Comparison of ENCODE assay signal across 8 cellular contexts in the genomic region with DNA sequence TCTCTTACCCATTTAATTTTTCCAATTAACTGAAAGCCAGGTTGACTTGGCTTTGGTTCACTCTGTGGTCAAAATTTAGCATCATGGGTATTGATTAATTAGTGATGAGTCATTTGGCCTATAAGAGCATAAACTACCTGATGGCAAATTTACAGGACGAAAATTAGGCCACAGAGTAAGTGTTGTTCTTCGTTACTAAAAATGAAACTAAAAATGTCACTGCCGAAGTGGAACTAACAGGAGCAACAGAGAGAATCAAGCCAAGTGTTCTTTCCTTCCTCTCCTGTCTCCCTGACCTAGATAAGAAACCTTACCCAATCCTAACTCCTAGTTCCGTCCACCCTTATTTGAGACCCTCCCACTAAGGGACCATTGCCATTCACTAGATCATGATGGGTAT.
A peak's percentile ranks its signal among the peaks of the same experiment; 100 is the strongest.
DNase-seq lines count a peak whose midpoint lies in the region; ATAC-seq lines count a peak whose summit lies in the region.

No MANE protein-coding gene starts in this region.

- POLR2A ChIA-PET in T-cell (lab: Charles Lee): interaction anchor here in 1 of 2 donors (0.7 kb wide), 1 partner anchor 113 kb away, joined by 3 read pairs; no protein-coding TSS in a partner anchor

- H3K27ac Mint-ChIP-seq in activated T-cell treated with anti-CD3 and anti-CD28 coated beads, Interleukin-2, amount 50 U/mL, for 72 hours: peak overlapping the region; percentile 46
- peak overlapping the region; percentile 24 to 53 for H3K27ac Mint-ChIP-seq in T-cell
- peak overlapping the region; percentile 24 to 81 (median 78) for H3K27ac Mint-ChIP-seq in immature natural killer cell

- H3K4me1 Mint-ChIP-seq in activated T-cell treated with anti-CD3 and anti-CD28 coated beads, Interleukin-2, amount 50 U/mL, for 72 hours (ENCODE audit: low read depth): peaks cover 45% of the 10 kb centered on the region
- H3K4me1 Mint-ChIP-seq in T-cell: peaks cover 27 to 34% (median 32%) of the 10 kb centered on the region in 3 donors
- peaks cover 27% of the 10 kb centered on the region in 2 donors for H3K4me1 Mint-ChIP-seq in immature natural killer cell

- no peaks in the 10 kb centered on the region for H3K9me3 Mint-ChIP-seq in activated T-cell treated with anti-CD3 and anti-CD28 coated beads, Interleukin-2, amount 50 U/mL, for 72 hours
- no peaks in the 10 kb centered on the region for H3K9me3 Mint-ChIP-seq in T-cell
- H3K9me3 Mint-ChIP-seq in immature natural killer cell: no peaks in the 10 kb centered on the region

- ATAC-seq in activated T-cell treated with anti-CD3 and anti-CD28 coated beads, Interleukin-2, amount 50 U/mL, for 72 hours (replicated peaks in 1 of 2): peak; percentile 41 to 57
- ATAC-seq in HG03095 (IDR thresholded peaks at IDR 0.05; ENCODE audit: unreplicated experiment): peak; percentile 87
- peak in 3 of 4 experiments; percentile 15 to 46 (median 23) for ATAC-seq in T-cell (replicated peaks in 1 of 4)

- H3K4me3 Mint-ChIP-seq in activated T-cell treated with anti-CD3 and anti-CD28 coated beads, Interleukin-2, amount 50 U/mL, for 72 hours: peak overlapping the region; percentile 64 to 71
- H3K4me3 Mint-ChIP-seq in T-cell (peak overlapping the region; percentile 70 to 76 (median 71)), immature natural killer cell (peak overlapping the region; percentile 53 to 91 (median 76))

- no peaks in the 10 kb centered on the region for H3K36me3 Mint-ChIP-seq in activated T-cell treated with anti-CD3 and anti-CD28 coated beads, Interleukin-2, amount 50 U/mL, for 72 hours (ENCODE audit: insufficient read depth in 2 of 2)
- H3K36me3 Mint-ChIP-seq in T-cell (no peaks in the 10 kb centered on the region), immature natural killer cell (no peaks in the 10 kb centered on the region)

- CTCF ChIA-PET in T-cell (lab: Charles Lee): no interaction called here

- DNase-seq in activated T-cell treated with anti-CD3 and anti-CD28 coated beads, Interleukin-2, amount 50 U/mL, for 72 hours: no peak
- no peak for DNase-seq in activated T-cell treated with anti-CD3 and anti-CD28 coated beads for 4 hours
- no peak for DNase-seq in T-cell
- peak; percentile 1 to 32 (median 16) for DNase-seq in immature natural killer cell
- no peak for DNase-seq in foreskin melanocyte
- no peak for DNase-seq in NCI-H1092 treated with DMSO at 0.1 percent for 48 hours (lab: John Stamatoyannopoulos, UW)
- no peak for DNase-seq in NCI-H345 (lab: John Stamatoyannopoulos, UW)

- H3K27me3 Mint-ChIP-seq in activated T-cell treated with anti-CD3 and anti-CD28 coated beads, Interleukin-2, amount 50 U/mL, for 72 hours (ENCODE audit: low read depth): peaks cover 8% of the 10 kb centered on the region
- H3K27me3 Mint-ChIP-seq in T-cell (peaks cover 0 to 2% of the 10 kb centered on the region in 2 donors), immature natural killer cell (ENCODE audit: low read depth in 3 of 3) (peaks cover 0 to 2% (median 0%) of the 10 kb centered on the region in 3 donors)

Comparison
In these comparisons a context has a peak if more than half of its experiments do, and no peak if none do; other contexts are left out.
1. ATAC-seq: peak in every context shown above with its lines; median percentile 87 in HG03095; 49 in activated T-cell treated with anti-CD3 and anti-CD28 coated beads, Interleukin-2, amount 50 U/mL, for 72 hours; 23 in T-cell.
2. DNase-seq: peak in immature natural killer cell (3 of 3); none in activated T-cell treated with anti-CD3 and anti-CD28 coated beads, Interleukin-2, amount 50 U/mL, for 72 hours (0 of 2), activated T-cell treated with anti-CD3 and anti-CD28 coated beads for 4 hours (single experiment), T-cell (0 of 34), foreskin melanocyte (single experiment), NCI-H1092 treated with DMSO at 0.1 percent for 48 hours (single experiment) and NCI-H345 (single experiment).
3. Peak in every context shown above with its lines, with median percentiles within 50 percentile points of each other: H3K27ac Mint-ChIP-seq and H3K4me3 Mint-ChIP-seq.